18 cellular contexts compared by ENCODE assay signal in genomic region chr12:31228811-31229792, GRCh38.
A peak's percentile ranks its signal among the peaks of the same experiment; 100 is the strongest.
DNase-seq lines count a peak whose midpoint lies in the region; ATAC-seq, FAIRE-seq and TF ChIP-seq lines count a peak whose summit lies in the region.
"Had no signal": no experiment of that assay in that cellular context is flagged by ENCODE, and none has a peak within 500 bp of the region (broad histone marks: within the 10 kb centered on the region; RNA-seq: fewer than 3 reads in every experiment).

No MANE protein-coding gene starts in this region.

- intact Hi-C loops in lower lobe of right lung (cut with DNase I) = no loop called here
- intact Hi-C loops in stomach (cut with DNase I; ENCODE audit: low total_unique reads) = no loop called here

- no peak for TF ChIP-seq EP300 in stomach (IDR thresholded peaks at IDR 0.05)

- peaks cover 9% of the 10 kb centered on the region for H3K27me3 ChIP-seq in lower lobe of right lung (ENCODE audit: low read depth)
- no peaks in the 10 kb centered on the region for H3K27me3 ChIP-seq in stomach

- TF ChIP-seq POLR2A in stomach (IDR thresholded peaks at IDR 0.05) = no peak
- no peak for TF ChIP-seq POLR2A in H54 (IDR thresholded peaks at IDR 0.05; ENCODE audit: low read depth, low read length)

- H3K4me1 ChIP-seq in lower lobe of right lung (no peaks in the 10 kb centered on the region), stomach (peaks cover 4 to 10% (median 7%) of the 10 kb centered on the region in 4 donors)
- H3K4me1 ChIP-seq: prostate gland had no signal

- no peak for FAIRE-seq in H54 (lab: Jason Lieb, UNC)
- FAIRE-seq: islet of Langerhans had no signal

- peak; percentile 31 for DNase-seq in HuH-7.5 (ENCODE audit: low spot score)
- peak; percentile 41 for DNase-seq in lower lobe of right lung
- DNase-seq in stomach = peak; percentile 89
- DNase-seq in NCI-H2171 (lab: John Stamatoyannopoulos, UW) = no peak
- no peak for DNase-seq in H54 (ENCODE audit: insufficient read length, low spot score)
- DNase-seq: amniotic stem cell, DND-41, NCI-H1694 treated with DMSO at 0.1 percent for 48 hours, NCI-H524, PC-9 had no signal

- H3K36me3 ChIP-seq in lower lobe of right lung (no peaks in the 10 kb centered on the region), stomach (no peaks in the 10 kb centered on the region)
- H3K36me3 ChIP-seq: prostate gland had no signal

- no peak for TF ChIP-seq CTCF in lower lobe of right lung (IDR thresholded peaks at IDR 0.05)
- TF ChIP-seq CTCF in stomach (IDR thresholded peaks at IDR 0.05) = no peak

- 54 to 71% (median 63%) methylated on average over 22 to 23 of the region's 23 CpGs for WGBS in stomach, 5 donors

- H3K27ac ChIP-seq in lower lobe of right lung = no peak overlapping the region
- H3K27ac ChIP-seq in stomach = peak overlapping the region in 3 of 5 donors; percentile 17 to 54 (median 38)
- H3K27ac ChIP-seq: C4-2B, epithelial cell of prostate, PC-9, prostate gland had no signal

- H3K4me3 ChIP-seq in lower lobe of right lung (no peak overlapping the region), stomach (no peak overlapping the region)
- H3K4me3 ChIP-seq: GM23338, PC-9, prostate gland had no signal

- H3K9me3 ChIP-seq in lower lobe of right lung = no peaks in the 10 kb centered on the region
- no peaks in the 10 kb centered on the region for H3K9me3 ChIP-seq in stomach
- H3K9me3 ChIP-seq: prostate gland had no signal

- ATAC-seq in esophagus mucosa (peak; percentile 10), lower lobe of right lung (peak in 1 of 2 donors; percentile 10), GM18858 (IDR thresholded peaks at IDR 0.05; ENCODE audit: unreplicated experiment) (no peak), HG03571 (IDR thresholded peaks at IDR 0.05; ENCODE audit: unreplicated experiment) (no peak)
- ATAC-seq: GM23338 had no signal

Comparison
In these comparisons a context has a peak if more than half of its experiments do, and no peak if none do; other contexts are left out.
1. DNase-seq: peak in HuH-7.5 (single experiment), lower lobe of right lung (single experiment) and stomach (single experiment); none in NCI-H2171 (single experiment) and H54 (single experiment).